ENCODE assay signal across 8 cellular contexts in genomic region chr11:75814369-75814685, GRCh38. TPM values are rescaled to one million over a fixed set of nuclear protein-coding genes. Genes with fewer than 3 reads are reported as not detected.
DNase-seq lines count a peak whose midpoint lies in the region; ATAC-seq and TF ChIP-seq lines count a peak whose summit lies in the region.

No MANE protein-coding gene starts in this region.

- intact Hi-C loops in heart right ventricle (cut with DNase I) = no loop called here

- H3K27ac ChIP-seq in heart right ventricle (peak overlapping the region in 9 of 10 donors; percentile 88 to 98 (median 95)), skeletal muscle tissue (ENCODE audit: low read depth, low read length) (peak overlapping the region; percentile 86)

- peak overlapping the region in 1 of 3 donors; percentile 96 for H3K4me3 Mint-ChIP-seq in T-cell

- H3K36me3 Mint-ChIP-seq in T-cell = no peaks in the 10 kb centered on the region

- H3K4me1 ChIP-seq in BE2C = no peaks in the 10 kb centered on the region
- H3K4me1 ChIP-seq in heart right ventricle = peaks cover 7 to 48% (median 31%) of the 10 kb centered on the region in 9 donors
- H3K4me1 ChIP-seq in skeletal muscle tissue (ENCODE audit: control insufficient read depth in 3 of 3, insufficient read depth in 3 of 3, low read length in 3 of 3) = peaks cover 20 to 24% (median 21%) of the 10 kb centered on the region in 3 donors

- POLR2A ChIA-PET in T-cell (lab: Charles Lee) = no interaction called here

- CTCF ChIA-PET in T-cell (lab: Charles Lee) = interaction anchor here (0.8 to 1.6 kb wide), 6 partner anchors 10 to 54 kb away, joined by 3 to 7 read pairs (median 5); no protein-coding TSS in a partner anchor

- H3K4me3 ChIP-seq in BE2C (ENCODE audit: low read depth, low read length) = peak overlapping the region; percentile 95
- H3K4me3 ChIP-seq in heart right ventricle = peak overlapping the region; percentile 43 to 100 (median 90)
- H3K4me3 ChIP-seq in skeletal muscle tissue (ENCODE audit: low read length in 3 of 3) = peak overlapping the region; percentile 77 to 92 (median 91)

- TF ChIP-seq CTCF in BE2C (IDR thresholded peaks at IDR 0.05; ENCODE audit: low read depth, low read length) (no peak), heart right ventricle (IDR thresholded peaks at IDR 0.05) (no peak)

- no peaks in the 10 kb centered on the region for H3K27me3 Mint-ChIP-seq in T-cell

- H3K27ac Mint-ChIP-seq in T-cell = peak overlapping the region; percentile 95 to 99

- ATAC-seq in GM18909 (IDR thresholded peaks at IDR 0.05; ENCODE audit: poor library complexity, unreplicated experiment) (peak; percentile 22), HG03108 (IDR thresholded peaks at IDR 0.05; ENCODE audit: unreplicated experiment) (peak; percentile 11), T-cell (replicated peaks in 1 of 4) (peak; percentile 33 to 47 (median 38)), heart right ventricle (peak in 3 of 8 donors; percentile 8 to 54 (median 40))

- H3K27me3 ChIP-seq in BE2C (no peaks in the 10 kb centered on the region), heart right ventricle (no peaks in the 10 kb centered on the region), skeletal muscle tissue (ENCODE audit: control insufficient read depth in 3 of 3, insufficient read depth in 3 of 3, low read length in 3 of 3) (no peaks in the 10 kb centered on the region)

- H3K9me3 ChIP-seq in BE2C = no peaks in the 10 kb centered on the region
- H3K9me3 ChIP-seq in heart right ventricle = no peaks in the 10 kb centered on the region
- no peaks in the 10 kb centered on the region for H3K9me3 ChIP-seq in skeletal muscle tissue (ENCODE audit: control insufficient read depth in 3 of 3, low read length in 3 of 3)

- H3K36me3 ChIP-seq in BE2C (no peaks in the 10 kb centered on the region), heart right ventricle (no peaks in the 10 kb centered on the region), skeletal muscle tissue (ENCODE audit: control insufficient read depth in 3 of 3, insufficient read depth in 3 of 3, low read length in 3 of 3) (no peaks in the 10 kb centered on the region)

- DNase-seq in BE2C (no peak), T-cell (no peak), heart right ventricle (no peak), NCI-H2081 treated with DMSO at 0.1 percent for 48 hours (lab: John Stamatoyannopoulos, UW) (no peak), NK-92 (lab: John Stamatoyannopoulos, UW; ENCODE audit: unreplicated experiment) (no peak)

- no peaks in the 10 kb centered on the region for H3K9me3 Mint-ChIP-seq in T-cell

- peak overlapping the region; percentile 66 to 88 (median 80) for H3K9ac ChIP-seq in skeletal muscle tissue (ENCODE audit: low read depth in 1 of 3, low read length in 3 of 3)

- peaks cover 20 to 27% (median 20%) of the 10 kb centered on the region in 3 donors for H3K4me1 Mint-ChIP-seq in T-cell

- WGBS in heart right ventricle, 2 donors = 1% methylated on average over 13 of the region's 13 CpGs

RNA-seq across cellular contexts. Expression of gene UVRAG, which starts 0.7 kb away (rescaled TPM):
- polyA plus RNA-seq in BE2C (2012; ENCODE audit: insufficient read depth, insufficient read length, low read depth) = 14.3 TPM
- 10 to 100 TPM; 22.4 to 32.8 (median 27.6) TPM for total RNA-seq in T-cell
- total RNA-seq in heart right ventricle = 10 to 100 TPM; 12.2 to 18.3 (median 14.7) TPM
- 1 to 10 TPM; 5.0 to 7.8 TPM for polyA plus RNA-seq in heart right ventricle
- 14.1 TPM for total RNA-seq in skeletal muscle tissue

RNA-seq across cellular contexts. Expression of gene DGAT2, which starts 45.7 kb away (rescaled TPM):
- polyA plus RNA-seq in BE2C (2012; ENCODE audit: insufficient read depth, insufficient read length, low read depth) = 2.6 TPM
- 1 to 10 TPM in 1 of 5 donors, under 1 TPM in 4; 0.14 to 1.2 (median 0.61) TPM for total RNA-seq in T-cell
- total RNA-seq in heart right ventricle = 10 to 100 TPM in 5 of 10 donors, 1 to 10 TPM in 5; 6.2 to 24.4 (median 10.3) TPM
- 10 to 100 TPM in 1 of 2 donors, 1 to 10 TPM in 1; 9.2 to 17.2 TPM for polyA plus RNA-seq in heart right ventricle
- total RNA-seq in skeletal muscle tissue = 19.3 TPM
